Comparison of ENCODE assay signal across 28 cellular contexts in the genomic region with DNA sequence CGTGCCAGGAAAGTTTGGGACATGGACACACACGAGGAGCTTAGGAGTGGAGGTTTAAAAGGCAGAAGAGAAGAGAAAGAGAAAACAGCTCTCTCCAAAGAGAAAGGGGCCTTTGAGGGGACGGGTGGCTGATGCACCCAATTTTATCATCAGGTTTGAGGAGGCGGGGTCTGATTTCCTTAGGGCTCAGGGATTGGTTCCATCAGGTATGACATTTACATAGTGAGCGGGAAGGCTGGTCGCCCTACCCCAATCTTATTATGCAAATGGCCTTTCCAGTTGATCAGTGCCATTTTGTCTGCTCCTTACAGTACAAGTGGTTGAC.
"Had no signal": no experiment of that assay in that cellular context is flagged by ENCODE, and none has a peak within 500 bp of the region (broad histone marks: within the 10 kb centered on the region; RNA-seq: fewer than 3 reads in every experiment).

No MANE protein-coding gene starts in this region.

- H3K27ac ChIP-seq: colonic mucosa, coronary artery, dorsolateral prefrontal cortex, epithelial cell of prostate, esophagus muscularis mucosa, esophagus squamous epithelium, foreskin keratinocyte, gastrocnemius medialis, gastroesophageal sphincter, heart left ventricle, heart right ventricle had no signal

- ATAC-seq: effector memory CD8-positive, alpha-beta T cell; esophagus mucosa; foreskin keratinocyte; gastrocnemius medialis; heart left ventricle; heart right ventricle had no signal

- FAIRE-seq: colon, endometrium, endothelial cell of umbilical vein, frontal cortex had no signal

- DNase-seq: colonic mucosa; cortex of kidney; dermis blood vessel endothelial cell; dorsolateral prefrontal cortex; effector CD4-positive, alpha-beta T cell; effector CD8-positive, alpha-beta T cell; effector memory CD4-positive, alpha-beta T cell; effector memory CD8-positive, alpha-beta T cell; endodermal cell; erythroblast; esophagus squamous epithelium; foreskin fibroblast; foreskin keratinocyte; foreskin melanocyte; gastrocnemius medialis; glutamatergic neuron; head of caudate nucleus; heart left ventricle; heart right ventricle had no signal

- H3K4me1 ChIP-seq: colonic mucosa, esophagus muscularis mucosa, esophagus squamous epithelium, foreskin keratinocyte, gastrocnemius medialis, gastroesophageal sphincter, heart left ventricle, heart right ventricle had no signal

- H3K4me3 ChIP-seq: colonic mucosa, coronary artery, dorsolateral prefrontal cortex, esophagus muscularis mucosa, esophagus squamous epithelium, gastrocnemius medialis, gastroesophageal sphincter, heart left ventricle, heart right ventricle had no signal

- H3K27me3 ChIP-seq: colonic mucosa, esophagus squamous epithelium, foreskin keratinocyte, gastrocnemius medialis had no signal

- H3K36me3 ChIP-seq: colonic mucosa, esophagus muscularis mucosa, esophagus squamous epithelium, gastrocnemius medialis, gastroesophageal sphincter, heart left ventricle, heart right ventricle had no signal
